In the genomic region with DNA sequence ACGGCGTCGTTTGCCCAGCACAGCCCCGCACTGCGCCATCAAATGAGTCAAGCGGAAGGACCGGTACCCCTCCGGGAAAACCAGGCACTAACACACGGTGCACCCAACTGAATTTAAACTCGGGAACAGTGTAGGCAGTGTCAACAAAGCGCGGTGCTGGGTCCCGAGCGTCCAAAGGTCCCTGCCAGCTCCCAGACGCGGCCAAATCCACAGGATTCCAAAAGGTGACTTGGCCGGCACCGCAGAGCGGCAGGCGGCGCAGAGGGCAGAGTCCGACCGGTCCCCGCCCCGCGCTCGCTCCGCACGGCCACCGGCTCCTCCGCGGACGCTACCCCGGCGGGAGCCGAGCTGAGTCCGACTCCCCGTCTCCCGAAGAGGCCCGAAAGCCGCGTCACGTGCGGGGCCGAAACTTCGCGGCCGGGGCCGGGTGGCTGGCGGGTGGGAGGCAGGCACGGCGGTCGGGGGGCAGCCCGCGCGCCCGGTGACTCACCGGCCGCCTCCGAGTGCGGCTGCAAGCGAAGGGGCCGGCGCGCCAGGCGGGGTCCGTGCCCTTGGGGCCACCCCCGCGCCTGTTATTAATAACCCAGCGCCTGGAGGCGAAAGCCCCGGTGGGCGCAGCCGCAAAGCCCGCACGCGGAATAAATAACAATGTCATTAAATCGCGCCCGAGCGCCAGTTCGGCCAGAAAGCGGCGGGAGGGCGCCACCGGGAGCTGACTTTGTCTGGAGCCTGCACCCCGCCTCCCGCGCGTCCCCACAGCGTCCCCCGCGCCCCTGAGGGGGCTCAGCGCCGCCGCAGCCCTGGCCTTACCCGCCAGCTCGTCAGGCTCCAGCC, we compare ENCODE assay signal across 8 cellular contexts. TPM values are rescaled to one million over a fixed set of nuclear protein-coding genes. Genes with fewer than 3 reads are reported as not detected.
DNase-seq lines count a peak whose midpoint lies in the region; ATAC-seq and TF ChIP-seq lines count a peak whose summit lies in the region.

No MANE protein-coding gene starts in this region.

- H3K27ac Mint-ChIP-seq in CD14-positive monocyte (peak overlapping the region in 4 of 7 donors; percentile 24 to 58 (median 35)), neural crest cell (ENCODE audit: unreplicated experiment) (peak overlapping the region; percentile 94)
- no peak overlapping the region for H3K27ac Mint-ChIP-seq in activated T-helper 17 cell treated with anti-CD3 and anti-CD28 coated beads, Interleukin-2, amount 50 U/mL, for 72 hours

- peaks cover 15% of the 10 kb centered on the region for H3K4me1 Mint-ChIP-seq in CD14-positive monocyte
- H3K4me1 Mint-ChIP-seq in activated T-helper 17 cell treated with anti-CD3 and anti-CD28 coated beads, Interleukin-2, amount 50 U/mL, for 72 hours: peaks cover 4% of the 10 kb centered on the region
- H3K4me1 Mint-ChIP-seq in neural crest cell: peaks cover 45% of the 10 kb centered on the region

- H3K36me3 ChIP-seq in urinary bladder (ENCODE audit: insufficient read depth): no peaks in the 10 kb centered on the region

- no peak for TF ChIP-seq CTCF in CD14-positive monocyte (IDR thresholded peaks at IDR 0.05)
- no peak for TF ChIP-seq CTCF in neural crest cell (conservative IDR thresholded peaks at IDR 0.05)

- H3K27me3 Mint-ChIP-seq in CD14-positive monocyte (ENCODE audit: low read depth in 3 of 3): peaks cover 18 to 37% (median 25%) of the 10 kb centered on the region in 3 donors
- H3K27me3 Mint-ChIP-seq in activated T-helper 17 cell treated with anti-CD3 and anti-CD28 coated beads, Interleukin-2, amount 50 U/mL, for 72 hours: peaks cover 45% of the 10 kb centered on the region
- peaks cover 6% of the 10 kb centered on the region for H3K27me3 Mint-ChIP-seq in neural crest cell (ENCODE audit: low read depth)

- ATAC-seq in GM18867 (IDR thresholded peaks at IDR 0.05; ENCODE audit: unreplicated experiment) (peak; percentile 31), HG03064 (IDR thresholded peaks at IDR 0.05; ENCODE audit: low read depth, unreplicated experiment) (peak; percentile 37)
- ATAC-seq in activated T-helper 17 cell treated with anti-CD3 and anti-CD28 coated beads, Interleukin-2, amount 50 U/mL, for 72 hours (replicated peaks): peak; percentile 32

- WGBS in urinary bladder: under 1% methylated on average over 98 of the region's 98 CpGs

- intact Hi-C loops in CD14-positive monocyte (cut with micrococcal nuclease): no loop called here

- no peaks in the 10 kb centered on the region for H3K4me1 ChIP-seq in urinary bladder (ENCODE audit: insufficient read depth)

- H3K4me3 Mint-ChIP-seq in CD14-positive monocyte (peak overlapping the region; percentile 96 to 99), neural crest cell (peak overlapping the region; percentile 96)
- peak overlapping the region; percentile 68 for H3K4me3 Mint-ChIP-seq in activated T-helper 17 cell treated with anti-CD3 and anti-CD28 coated beads, Interleukin-2, amount 50 U/mL, for 72 hours

- H3K36me3 Mint-ChIP-seq in CD14-positive monocyte (peaks cover 0 to 4% of the 10 kb centered on the region in 2 donors), neural crest cell (ENCODE audit: low read depth) (peaks cover 4% of the 10 kb centered on the region)
- H3K36me3 Mint-ChIP-seq in activated T-helper 17 cell treated with anti-CD3 and anti-CD28 coated beads, Interleukin-2, amount 50 U/mL, for 72 hours (ENCODE audit: low read depth): no peaks in the 10 kb centered on the region

- H3K9me3 Mint-ChIP-seq in CD14-positive monocyte: peaks cover 0 to 9% (median 0%) of the 10 kb centered on the region in 7 donors
- H3K9me3 Mint-ChIP-seq in activated T-helper 17 cell treated with anti-CD3 and anti-CD28 coated beads, Interleukin-2, amount 50 U/mL, for 72 hours: no peaks in the 10 kb centered on the region
- H3K9me3 Mint-ChIP-seq in neural crest cell: no peaks in the 10 kb centered on the region

- peak overlapping the region; percentile 96 for H3K4me3 ChIP-seq in urinary bladder (ENCODE audit: low read depth, low read length)

- DNase-seq in CD14-positive monocyte (ENCODE audit: low spot score) (no peak), NCI-H526 (lab: John Stamatoyannopoulos, UW) (peak; percentile 54 to 84), germinal center (ENCODE audit: low spot score) (peak; percentile 47), neural crest cell (ENCODE audit: low read depth, low spot score) (peak; percentile 69)

- H3K27ac ChIP-seq in urinary bladder (ENCODE audit: low read depth): peak overlapping the region; percentile 94

RNA-seq across cellular contexts. Expression of gene DENND5B, which starts 0.8 kb away (rescaled TPM):
- polyA plus RNA-seq in CD14-positive monocyte (under 1 TPM; 0.23 to 0.36 TPM), urinary bladder (5.6 TPM)
- total RNA-seq in activated T-helper 17 cell treated with anti-CD3 and anti-CD28 coated beads, Interleukin-2, amount 50 U/mL, for 72 hours: under 1 TPM in 1 of 2 donors, not detected in 1; 0.58 TPM
- total RNA-seq in neural crest cell (33.2 and 33.9 TPM in 2 replicates), urinary bladder (27.5 TPM)

Comparison
In these comparisons a context has a peak if more than half of its experiments do, and no peak if none do; other contexts are left out.
1. RNA of gene DENND5B, which starts 0.8 kb away (total RNA-seq): 33.2 to 33.9 TPM in neural crest cell and 27.5 TPM in urinary bladder (single experiment); 0.58 TPM in activated T-helper 17 cell treated with anti-CD3 and anti-CD28 coated beads, Interleukin-2, amount 50 U/mL, for 72 hours; every median in the first group is over 10 times any median in the second.
2. Peak in every context shown above with its lines, with median percentiles within 50 percentile points of each other: H3K4me3 Mint-ChIP-seq and ATAC-seq.